Comparison of ENCODE assay signal across 8 cellular contexts in the genomic region with DNA sequence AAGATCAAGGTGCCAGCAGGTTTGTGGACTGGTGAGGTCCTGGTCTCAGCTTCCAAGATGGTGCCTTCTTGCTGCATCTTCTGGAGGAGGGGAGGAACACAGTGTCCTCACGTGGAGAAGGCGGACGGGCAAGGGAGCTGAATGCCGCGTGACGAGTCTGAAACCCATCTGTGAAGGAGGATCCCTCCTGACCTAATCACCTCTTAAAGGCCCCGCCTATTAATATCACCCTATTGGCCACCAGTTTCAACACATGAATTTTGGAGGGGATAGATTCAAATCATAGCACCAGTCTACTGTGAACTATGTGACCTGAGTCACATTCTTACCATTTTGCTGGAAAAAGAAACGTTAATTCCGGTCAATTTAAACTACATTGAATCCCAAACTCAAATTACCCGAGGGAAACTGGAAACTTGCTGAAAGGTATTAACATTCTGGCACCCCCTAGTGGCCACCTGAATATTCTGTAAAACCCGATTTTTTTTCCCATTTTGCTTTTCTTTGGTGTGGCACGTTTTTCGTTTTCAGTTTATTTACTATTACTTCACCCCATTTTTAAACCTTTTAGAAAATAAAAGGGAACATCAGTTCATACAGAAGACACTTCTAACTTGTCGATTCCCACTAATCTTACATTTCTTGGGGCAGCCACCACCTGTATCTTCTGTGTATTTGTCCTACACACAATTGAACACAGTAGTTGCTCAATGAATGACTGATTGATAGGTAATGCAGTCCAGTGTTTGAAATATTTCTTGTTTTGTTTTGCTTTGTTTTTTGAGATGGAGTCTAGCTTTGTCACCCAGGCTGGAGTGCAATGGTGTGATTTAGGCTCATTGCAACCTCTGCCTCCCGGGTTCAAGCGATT. TPM values are rescaled to one million over a fixed set of nuclear protein-coding genes. Genes with fewer than 3 reads are reported as not detected.
DNase-seq lines count a peak whose midpoint lies in the region; ATAC-seq, FAIRE-seq and TF ChIP-seq lines count a peak whose summit lies in the region.

No MANE protein-coding gene starts in this region.

- peak overlapping the region; percentile 69 for H3K4me2 ChIP-seq in HepG2 (ENCODE audit: low read depth, low read length)

- ATAC-seq in CD4-positive, alpha-beta T cell (ENCODE audit: poor library complexity), result no peak
- ATAC-seq in GM18867 (IDR thresholded peaks at IDR 0.05; ENCODE audit: unreplicated experiment) (peak; percentile 77), HepG2 (peak; percentile 72)

- H3K36me3 ChIP-seq in SK-N-MC (ENCODE audit: insufficient read depth, low read length), result no peaks in the 10 kb centered on the region
- H3K36me3 ChIP-seq in bronchial epithelial cell (ENCODE audit: control insufficient read depth, insufficient read depth, low read length), result no peaks in the 10 kb centered on the region
- H3K36me3 ChIP-seq in HepG2 (replicated peaks in 1 of 2; ENCODE audit: control insufficient read depth in 1 of 2, insufficient read depth in 2 of 2, low read length in 2 of 2), result no peaks in the 10 kb centered on the region; a peak in 1 of 5 replicates
- H3K36me3 ChIP-seq in subcutaneous abdominal adipose tissue (ENCODE audit: control insufficient read depth in 5 of 5, insufficient read depth in 5 of 5, low read length in 5 of 5), result no peaks in the 10 kb centered on the region

- H3K9me3 Mint-ChIP-seq in CD4-positive, alpha-beta T cell, result no peaks in the 10 kb centered on the region
- no peaks in the 10 kb centered on the region for H3K9me3 Mint-ChIP-seq in IgD-negative memory B cell

- POLR2A ChIA-PET in CD4-positive, alpha-beta T cell (lab: Charles Lee), result no interaction called here
- POLR2A ChIA-PET in HepG2 (lab: Yijun Ruan, JAX), result no interaction called here

- FAIRE-seq in bronchial epithelial cell (lab: Jason Lieb, UNC) (no peak), HepG2 (lab: Jason Lieb, UNC) (peak; percentile 90)

- H3K79me2 ChIP-seq in HepG2 (ENCODE audit: insufficient read depth, low read length), result no peaks in the 10 kb centered on the region

- peak overlapping the region; percentile 88 for H2AFZ ChIP-seq in HepG2 (ENCODE audit: low read length)

- TF ChIP-seq CTCF in CD4-positive, alpha-beta T cell (IDR thresholded peaks at IDR 0.05), result peak; percentile 93
- TF ChIP-seq CTCF in bronchial epithelial cell (IDR thresholded peaks at IDR 0.05; ENCODE audit: insufficient read depth, low read length, severe bottlenecking) (peak; percentile 62), HepG2 (CRISPR knock-in tag; IDR thresholded peaks at IDR 0.05) (peak; percentile 75)

- no peaks in the 10 kb centered on the region for H3K9me3 ChIP-seq in CD4-positive, alpha-beta T cell (ENCODE audit: control insufficient read depth, low read length)
- H3K9me3 ChIP-seq in SK-N-MC (ENCODE audit: low read depth, low read length) (no peaks in the 10 kb centered on the region), HepG2 (ENCODE audit: low read length) (no peaks in the 10 kb centered on the region), subcutaneous abdominal adipose tissue (ENCODE audit: control insufficient read depth in 5 of 5, low read length in 5 of 5) (no peaks in the 10 kb centered on the region)

- intact Hi-C loops in CD4-positive, alpha-beta T cell (cut with DNase I, micrococcal nuclease), result loop anchor here (1.0 to 10.0 kb wide), 7 partner anchors 35 to 584 kb away; no protein-coding TSS in a partner anchor
- intact Hi-C loops in HepG2 (cut with micrococcal nuclease; ENCODE audit: unreplicated experiment), result loop anchor here (1.0 kb wide), 3 partner anchors 35 to 70 kb away; no protein-coding TSS in a partner anchor

- no peak for TF ChIP-seq POLR2A in HepG2 (IDR thresholded peaks at IDR 0.05; ENCODE audit: insufficient read depth in 1 of 2, low read depth in 2 of 2, low read length in 2 of 2)

- no TSS peak for BruUV-seq in HepG2 (replicated peaks; lab: Mats Ljungman, UMichigan)

- in situ Hi-C loops in HepG2 (cut with HindIII; ENCODE audit: extremely low pct_ligation_motif_present, low pct_unique_long_range_greater_than_20kb), result loop anchor here (5.0 to 10.0 kb wide), 2 partner anchors 34 to 61 kb away; no protein-coding TSS in a partner anchor

- peak in 7 of 10 experiments; percentile 7 to 45 (median 26) for DNase-seq in CD4-positive, alpha-beta T cell
- DNase-seq in SK-N-MC (ENCODE audit: low read depth, low spot score) (no peak), bronchial epithelial cell (ENCODE audit: low read depth) (peak; percentile 23), HepG2 (ENCODE audit: low spot score) (peak; percentile 57), putamen (ENCODE audit: low spot score) (no peak)

- H3K4me3 Mint-ChIP-seq in CD4-positive, alpha-beta T cell, result peak overlapping the region; percentile 48
- peak overlapping the region in 3 of 4 donors; percentile 46 to 87 (median 76) for H3K4me3 Mint-ChIP-seq in IgD-negative memory B cell

- H3K27me3 ChIP-seq in CD4-positive, alpha-beta T cell (ENCODE audit: control insufficient read depth, insufficient read depth, low read length), result no peaks in the 10 kb centered on the region
- H3K27me3 ChIP-seq in bronchial epithelial cell (ENCODE audit: control insufficient read depth, insufficient read depth, low read length), result no peaks in the 10 kb centered on the region
- no peaks in the 10 kb centered on the region for H3K27me3 ChIP-seq in HepG2 (ENCODE audit: control insufficient read depth in 1 of 2, insufficient read depth in 2 of 2, low read length in 2 of 2)
- no peaks in the 10 kb centered on the region for H3K27me3 ChIP-seq in subcutaneous abdominal adipose tissue (ENCODE audit: control insufficient read depth in 5 of 5, insufficient read depth in 4 of 5, low read length in 5 of 5)

- no peak overlapping the region for H3K27ac Mint-ChIP-seq in CD4-positive, alpha-beta T cell
- peak overlapping the region in 1 of 3 donors; percentile 71 for H3K27ac Mint-ChIP-seq in IgD-negative memory B cell

- peaks cover 10% of the 10 kb centered on the region for H3K4me1 Mint-ChIP-seq in CD4-positive, alpha-beta T cell (ENCODE audit: low read depth)
- peaks cover 4 to 9% (median 6%) of the 10 kb centered on the region in 3 donors for H3K4me1 Mint-ChIP-seq in IgD-negative memory B cell

- no peak for TF ChIP-seq EP300 in HepG2 (IDR thresholded peaks at IDR 0.05; ENCODE audit: low read depth in 2 of 2, low read length in 2 of 2)
- TF ChIP-seq EP300 in HepG2 (CRISPR knock-in tag; IDR thresholded peaks at IDR 0.05; ENCODE audit: borderline replicate concordance), result no peak

- H3K4me3 ChIP-seq in SK-N-MC, result 0 out of 2 replicates have a peak overlapping the region, but pooled peaks have one; percentile 42
- no peak overlapping the region for H3K4me3 ChIP-seq in bronchial epithelial cell (ENCODE audit: low read depth, low read length)
- peak overlapping the region in 2 of 3 experiments; percentile 18 to 38; a peak in 2 of 6 replicates for H3K4me3 ChIP-seq in HepG2 (replicated peaks in 1 of 3; ENCODE audit: insufficient read depth in 1 of 3, low read depth in 2 of 3, low read length in 3 of 3)
- H3K4me3 ChIP-seq in subcutaneous abdominal adipose tissue (ENCODE audit: low read depth in 1 of 5, low read length in 5 of 5), result peak overlapping the region; percentile 23 to 54 (median 49)

- H3K9ac ChIP-seq in SK-N-MC (ENCODE audit: insufficient read length) (no peak overlapping the region), HepG2 (ENCODE audit: insufficient read depth, low read depth, low read length) (no peak overlapping the region), subcutaneous abdominal adipose tissue (ENCODE audit: low read length in 5 of 5) (peak overlapping the region in 1 of 5 donors; percentile 37)

- no peaks in the 10 kb centered on the region for H3K36me3 Mint-ChIP-seq in CD4-positive, alpha-beta T cell (ENCODE audit: low read depth)
- H3K36me3 Mint-ChIP-seq in IgD-negative memory B cell, result peaks cover 2% of the 10 kb centered on the region

- CTCF ChIA-PET in CD4-positive, alpha-beta T cell (lab: Charles Lee), result interaction anchor here (0.7 to 2.2 kb wide), 3 partner anchors 10 to 94 kb away, joined by 3 to 6 read pairs (median 3); no protein-coding TSS in a partner anchor
- CTCF ChIA-PET in HepG2 (lab: Yijun Ruan, JAX; ENCODE audit: low intra/inter-chr PET ratio, low total read pairs), result interaction anchor here (1.1 to 3.0 kb wide), 4 partner anchors 35 to 69 kb away, joined by 5 to 23 read pairs (median 11); no protein-coding TSS in a partner anchor

- 43% methylated on average over 16 of the region's 16 CpGs for WGBS in HepG2 (ENCODE audit: low lambda C conversion rate)

- H4K20me1 ChIP-seq in HepG2 (ENCODE audit: insufficient read depth, low read length), result no peaks in the 10 kb centered on the region

- peaks cover 11% of the 10 kb centered on the region for H3K4me1 ChIP-seq in HepG2 (ENCODE audit: insufficient read depth, low read length)
- peaks cover 0 to 12% (median 4%) of the 10 kb centered on the region in 5 donors for H3K4me1 ChIP-seq in subcutaneous abdominal adipose tissue (ENCODE audit: control insufficient read depth in 5 of 5, insufficient read depth in 5 of 5, low read length in 5 of 5)

- TF ChIP-seq RAD21 in HepG2 (CRISPR knock-in tag; IDR thresholded peaks at IDR 0.05), result peak; percentile 54; the same call in 1 of the 2 replicates

- H3K27me3 Mint-ChIP-seq in CD4-positive, alpha-beta T cell, result no peaks in the 10 kb centered on the region
- H3K27me3 Mint-ChIP-seq in IgD-negative memory B cell, result no peaks in the 10 kb centered on the region

- no peak overlapping the region for H3K27ac ChIP-seq in CD4-positive, alpha-beta T cell (ENCODE audit: low read depth, low read length)
- H3K27ac ChIP-seq in SK-N-MC (no peak overlapping the region), HepG2 (ENCODE audit: extremely low read length, insufficient read depth, low read length) (no peak overlapping the region), subcutaneous abdominal adipose tissue (ENCODE audit: low read depth, low read length) (no peak overlapping the region)

RNA-seq across cellular contexts. Expression of gene CCDC170, which starts 17.9 kb away (rescaled TPM):
- not detected for total RNA-seq in CD4-positive, alpha-beta T cell
- not detected for polyA plus RNA-seq in IgD-negative memory B cell
- total RNA-seq in bronchial epithelial cell, result not detected in 2 replicates
- total RNA-seq in HepG2 (2016; rRNA removed; fragmentation: Illumina TruSeq; extraction: Trizol), result 5.1 and 8.9 TPM in 2 replicates
- total RNA-seq in HepG2 (2016; cell fraction: cytosol; rRNA removed; fragmentation: Illumina TruSeq; extraction: Trizol; ENCODE audit: low read depth), result 2.5 and 4.6 TPM in 2 replicates
- total RNA-seq in HepG2 (2016; cell fraction: insoluble cytoplasmic fraction; rRNA removed; fragmentation: Illumina TruSeq; extraction: Trizol), result 3.5 and 6.9 TPM in 2 replicates
- total RNA-seq in HepG2 (2016; cell fraction: membrane; rRNA removed; fragmentation: Illumina TruSeq; extraction: Trizol), result 2.6 and 3.3 TPM in 2 replicates
- 4.1 and 5.5 TPM in 2 replicates for total RNA-seq in HepG2 (2016; cell fraction: nucleus; rRNA removed; fragmentation: Illumina TruSeq; extraction: Trizol)
- polyA plus RNA-seq in HepG2 (2011; rRNA removed), result 0.67 and 0.90 TPM in 2 replicates
- polyA plus RNA-seq in HepG2 (2011; cell fraction: cytosol; rRNA removed), result 0.87 and 1.2 TPM in 2 replicates
- polyA plus RNA-seq in HepG2 (2011; cell fraction: nucleus; rRNA removed), result 0.24 and 0.33 TPM in 2 replicates
- 0.55 and 0.60 TPM in 2 replicates for polyA plus RNA-seq in HepG2 (2012)
- 0.19 and 0.36 TPM in 2 replicates for polyA plus RNA-seq in HepG2 (2016; cell fraction: cytosol; fragmentation: Illumina TruSeq; extraction: Trizol; ENCODE audit: low read depth)
- 4.2 and 4.9 TPM in 2 replicates for polyA plus RNA-seq in HepG2 (2016; cell fraction: insoluble cytoplasmic fraction; fragmentation: Illumina TruSeq; extraction: Trizol; ENCODE audit: low read depth)
- polyA plus RNA-seq in HepG2 (2016; cell fraction: membrane; fragmentation: Illumina TruSeq; extraction: Trizol; ENCODE audit: low read depth), result 0.62 and 0.71 TPM in 2 replicates
- polyA plus RNA-seq in HepG2 (2016; cell fraction: nucleus; fragmentation: Illumina TruSeq; extraction: Trizol; ENCODE audit: insufficient read depth, low read depth), result 1.8 and 4.2 TPM in 2 replicates
- 0.02 and 1.5 TPM in 2 replicates for polyA minus RNA-seq in HepG2 (2011; rRNA and poly(A)+ RNA removed; ENCODE audit: low replicate concordance)
- 1.1 and 1.3 TPM in 2 replicates for polyA minus RNA-seq in HepG2 (2011; cell fraction: cytosol; rRNA and poly(A)+ RNA removed)
- polyA minus RNA-seq in HepG2 (2011; cell fraction: nucleus; rRNA and poly(A)+ RNA removed), result 2.0 and 4.2 TPM in 2 replicates

RNA-seq across cellular contexts. Expression of gene RMND1, which starts 24.0 kb away (rescaled TPM):
- total RNA-seq in CD4-positive, alpha-beta T cell, result 1 to 10 TPM; 6.5 to 7.5 TPM
- polyA plus RNA-seq in IgD-negative memory B cell (13.7 TPM), HepG2 (2011; rRNA removed) (30.0 and 34.0 TPM in 2 replicates)
- total RNA-seq in bronchial epithelial cell (25.0 and 51.6 TPM in 2 replicates), HepG2 (2016; rRNA removed; fragmentation: Illumina TruSeq; extraction: Trizol) (72.5 and 75.6 TPM in 2 replicates)
- 55.6 and 56.1 TPM in 2 replicates for total RNA-seq in HepG2 (2016; cell fraction: cytosol; rRNA removed; fragmentation: Illumina TruSeq; extraction: Trizol; ENCODE audit: low read depth)
- total RNA-seq in HepG2 (2016; cell fraction: insoluble cytoplasmic fraction; rRNA removed; fragmentation: Illumina TruSeq; extraction: Trizol), result 72.3 and 75.6 TPM in 2 replicates
- 63.4 and 63.9 TPM in 2 replicates for total RNA-seq in HepG2 (2016; cell fraction: membrane; rRNA removed; fragmentation: Illumina TruSeq; extraction: Trizol)
- total RNA-seq in HepG2 (2016; cell fraction: nucleus; rRNA removed; fragmentation: Illumina TruSeq; extraction: Trizol), result 84.2 and 88.8 TPM in 2 replicates
- polyA plus RNA-seq in HepG2 (2011; cell fraction: cytosol; rRNA removed), result 21.3 and 29.7 TPM in 2 replicates
- 11.0 and 14.0 TPM in 2 replicates for polyA plus RNA-seq in HepG2 (2011; cell fraction: nucleus; rRNA removed)
- polyA plus RNA-seq in HepG2 (2012), result 42.6 and 62.0 TPM in 2 replicates
- polyA plus RNA-seq in HepG2 (2016; cell fraction: cytosol; fragmentation: Illumina TruSeq; extraction: Trizol; ENCODE audit: low read depth), result 24.8 and 29.4 TPM in 2 replicates
- 57.9 and 64.0 TPM in 2 replicates for polyA plus RNA-seq in HepG2 (2016; cell fraction: insoluble cytoplasmic fraction; fragmentation: Illumina TruSeq; extraction: Trizol; ENCODE audit: low read depth)
- 37.1 and 37.2 TPM in 2 replicates for polyA plus RNA-seq in HepG2 (2016; cell fraction: membrane; fragmentation: Illumina TruSeq; extraction: Trizol; ENCODE audit: low read depth)
- polyA plus RNA-seq in HepG2 (2016; cell fraction: nucleus; fragmentation: Illumina TruSeq; extraction: Trizol; ENCODE audit: insufficient read depth, low read depth), result 51.6 and 58.3 TPM in 2 replicates
- 8.9 and 29.4 TPM in 2 replicates for polyA minus RNA-seq in HepG2 (2011; rRNA and poly(A)+ RNA removed; ENCODE audit: low replicate concordance)
- polyA minus RNA-seq in HepG2 (2011; cell fraction: cytosol; rRNA and poly(A)+ RNA removed), result 24.4 and 29.4 TPM in 2 replicates
- 119 and 153 TPM in 2 replicates for polyA minus RNA-seq in HepG2 (2011; cell fraction: nucleus; rRNA and poly(A)+ RNA removed)

Comparison
In these comparisons a context has a peak if more than half of its experiments do, and no peak if none do; other contexts are left out.
1. DNase-seq: peak in CD4-positive, alpha-beta T cell (7 of 10), bronchial epithelial cell (single experiment) and HepG2 (single experiment); none in SK-N-MC (single experiment) and putamen (single experiment).
2. Peak in every context shown above with its lines, with median percentiles within 50 percentile points of each other: CTCF ChIP-seq.